ENCODE assay signal across 28 cellular contexts in genomic region chr12:41053046-41053445, GRCh38.
"Had no signal": no experiment of that assay in that cellular context is flagged by ENCODE, and none has a peak within 500 bp of the region (broad histone marks: within the 10 kb centered on the region; RNA-seq: fewer than 3 reads in every experiment).

No MANE protein-coding gene starts in this region.

- H3K27me3 Mint-ChIP-seq: activated CD4-positive, alpha-beta memory T cell treated with anti-CD3 and anti-CD28 coated beads for 36 hours; activated CD4-positive, alpha-beta T cell treated with anti-CD3 and anti-CD28 coated beads, Interleukin-2, amount 10 ng/mL, durations not matched to agents 24 days and 14 days; activated CD8-positive, alpha-beta memory T cell treated with anti-CD3 and anti-CD28 coated beads, Interleukin-2, amount 10 ng/mL, durations not matched to agents 7 days and 5 days; activated naive CD8-positive, alpha-beta T cell treated with anti-CD3 and anti-CD28 coated beads for 36 hours; activated naive CD8-positive, alpha-beta T cell treated with anti-CD3 and anti-CD28 coated beads, Interleukin-2, amount 50 U/mL, for 24 hours; central memory CD8-positive, alpha-beta T cell had no signal

- H3K27ac Mint-ChIP-seq: activated CD4-positive, alpha-beta memory T cell treated with anti-CD3 and anti-CD28 coated beads for 36 hours; activated CD4-positive, alpha-beta T cell treated with anti-CD3 and anti-CD28 coated beads for 36 hours; activated CD4-positive, alpha-beta T cell treated with anti-CD3 and anti-CD28 coated beads, Interleukin-2, amount 10 ng/mL, durations not matched to agents 24 days and 14 days; activated CD8-positive, alpha-beta memory T cell treated with anti-CD3 and anti-CD28 coated beads, Interleukin-2, amount 10 ng/mL, durations not matched to agents 7 days and 5 days; activated CD8-positive, alpha-beta T cell treated with anti-CD3 and anti-CD28 coated beads, Interleukin-2, amount 10 ng/mL, durations not matched to agents 7 days and 5 days; activated naive CD4-positive, alpha-beta T cell treated with anti-CD3 and anti-CD28 coated beads for 36 hours; activated naive CD4-positive, alpha-beta T cell treated with anti-CD3 and anti-CD28 coated beads, Interleukin-2, amount 50 U/mL, for 24 hours; activated naive CD8-positive, alpha-beta T cell treated with anti-CD3 and anti-CD28 coated beads for 36 hours; activated naive CD8-positive, alpha-beta T cell treated with anti-CD3 and anti-CD28 coated beads, Interleukin-2, amount 50 U/mL, for 24 hours; activated T-helper 1 cell treated with anti-CD3 and anti-CD28 coated beads, Interleukin-12 subunit alpha, Interleukin-12 subunit beta, Interleukin-2, Interleukin-4 antibody, amounts not matched to agents 30 ng/mL and 10 ng/mL and 1 ng/mL, durations not matched to agents 14 hours and 24 hours and 36 hours; activated T-helper 2 cell treated with anti-CD3 and anti-CD28 coated beads, Interferon-gamma antibody, Interleukin-2, Interleukin-4, amounts not matched to agents 10 μg/mL and 5 μg/mL and 100 μg/mL, durations not matched to agents 14 hours and 24 hours and 36 hours had no signal

- H3K9me3 ChIP-seq: esophagus squamous epithelium, gastrocnemius medialis, heart left ventricle had no signal

- ATAC-seq: activated CD4-positive, alpha-beta T cell treated with anti-CD3 and anti-CD28 coated beads for 36 hours; activated CD8-positive, alpha-beta memory T cell treated with anti-CD3 and anti-CD28 coated beads, Interleukin-2, amount 10 ng/mL, durations not matched to agents 7 days and 5 days; activated CD8-positive, alpha-beta T cell treated with anti-CD3 and anti-CD28 coated beads, Interleukin-2, amount 10 ng/mL, durations not matched to agents 7 days and 5 days; activated naive CD8-positive, alpha-beta T cell treated with anti-CD3 and anti-CD28 coated beads, Interleukin-2, amount 50 U/mL, for 24 hours; gastrocnemius medialis; heart left ventricle had no signal

- H3K4me1 Mint-ChIP-seq: activated CD4-positive, alpha-beta T cell treated with anti-CD3 and anti-CD28 coated beads for 36 hours; activated CD4-positive, alpha-beta T cell treated with anti-CD3 and anti-CD28 coated beads, Interleukin-2, amount 10 ng/mL, durations not matched to agents 24 days and 14 days; activated CD8-positive, alpha-beta memory T cell treated with anti-CD3 and anti-CD28 coated beads, Interleukin-2, amount 10 ng/mL, durations not matched to agents 7 days and 5 days; activated naive CD4-positive, alpha-beta T cell treated with anti-CD3 and anti-CD28 coated beads, Interleukin-2, amount 50 U/mL, for 24 hours; activated naive CD8-positive, alpha-beta T cell treated with anti-CD3 and anti-CD28 coated beads for 36 hours; activated naive CD8-positive, alpha-beta T cell treated with anti-CD3 and anti-CD28 coated beads, Interleukin-2, amount 50 U/mL, for 24 hours; central memory CD8-positive, alpha-beta T cell had no signal

- H3K4me3 ChIP-seq: esophagus squamous epithelium, gastrocnemius medialis, heart left ventricle had no signal

- H3K4me1 ChIP-seq: esophagus squamous epithelium, gastrocnemius medialis had no signal

- H3K36me3 ChIP-seq: brain microvascular endothelial cell, esophagus squamous epithelium, gastrocnemius medialis, heart left ventricle had no signal

- H3K36me3 Mint-ChIP-seq: activated CD4-positive, alpha-beta memory T cell treated with anti-CD3 and anti-CD28 coated beads for 36 hours; activated CD8-positive, alpha-beta memory T cell treated with anti-CD3 and anti-CD28 coated beads, Interleukin-2, amount 10 ng/mL, durations not matched to agents 7 days and 5 days; activated naive CD4-positive, alpha-beta T cell treated with anti-CD3 and anti-CD28 coated beads, Interleukin-2, amount 50 U/mL, for 24 hours; activated naive CD8-positive, alpha-beta T cell treated with anti-CD3 and anti-CD28 coated beads for 36 hours had no signal

- DNase-seq: activated CD4-positive, alpha-beta memory T cell treated with anti-CD3 and anti-CD28 coated beads for 36 hours; activated CD4-positive, alpha-beta T cell treated with anti-CD3 and anti-CD28 coated beads for 36 hours; activated CD4-positive, alpha-beta T cell treated with anti-CD3 and anti-CD28 coated beads, Interleukin-2, amount 10 ng/mL, durations not matched to agents 24 days and 14 days; activated CD4-positive, CD25-positive, alpha-beta regulatory T cell; activated CD4-positive, CD25-positive, alpha-beta regulatory T cell treated with anti-CD3 and anti-CD28 coated beads, Interleukin-2, amount 50 U/mL, for 72 hours; activated CD8-positive, alpha-beta memory T cell treated with anti-CD3 and anti-CD28 coated beads, Interleukin-2, amount 10 ng/mL, durations not matched to agents 7 days and 5 days; activated CD8-positive, alpha-beta memory T cell treated with anti-CD3 and anti-CD28 coated beads, Interleukin-2, amount 50 U/mL, for 4 hours; activated CD8-positive, alpha-beta T cell treated with anti-CD3 and anti-CD28 coated beads, Interleukin-2, amount 10 ng/mL, durations not matched to agents 7 days and 5 days; activated effector memory CD4-positive, alpha-beta T cell treated with anti-CD3 and anti-CD28 coated beads, Interleukin-2, amount 50 U/mL, for 16 hours; activated naive CD4-positive, alpha-beta T cell treated with anti-CD3 and anti-CD28 coated beads for 36 hours; activated naive CD8-positive, alpha-beta T cell treated with anti-CD3 and anti-CD28 coated beads for 36 hours; activated naive CD8-positive, alpha-beta T cell treated with anti-CD3 and anti-CD28 coated beads, Interleukin-2, amount 50 U/mL, for 24 hours; activated T-cell treated with anti-CD3 and anti-CD28 coated beads, Interleukin-2, amount 50 U/mL, for 1 hour; activated T-cell treated with anti-CD3 and anti-CD28 coated beads, Interleukin-2, amount 50 U/mL, for 48 hours; brain microvascular endothelial cell; cortex of kidney; effector CD8-positive, alpha-beta T cell; esophagus squamous epithelium; foreskin fibroblast; gastrocnemius medialis; glutamatergic neuron; heart left ventricle; T-helper 2 cell had no signal

- H3K4me3 Mint-ChIP-seq: activated CD4-positive, alpha-beta memory T cell treated with anti-CD3 and anti-CD28 coated beads for 36 hours; activated CD4-positive, alpha-beta T cell treated with anti-CD3 and anti-CD28 coated beads for 36 hours; activated CD4-positive, alpha-beta T cell treated with anti-CD3 and anti-CD28 coated beads, Interleukin-2, amount 10 ng/mL, durations not matched to agents 24 days and 14 days; activated CD8-positive, alpha-beta memory T cell treated with anti-CD3 and anti-CD28 coated beads, Interleukin-2, amount 10 ng/mL, durations not matched to agents 7 days and 5 days; activated CD8-positive, alpha-beta T cell treated with anti-CD3 and anti-CD28 coated beads, Interleukin-2, amount 10 ng/mL, durations not matched to agents 7 days and 5 days; activated naive CD4-positive, alpha-beta T cell treated with anti-CD3 and anti-CD28 coated beads for 36 hours; activated naive CD4-positive, alpha-beta T cell treated with anti-CD3 and anti-CD28 coated beads, Interleukin-2, amount 50 U/mL, for 24 hours; activated naive CD8-positive, alpha-beta T cell treated with anti-CD3 and anti-CD28 coated beads for 36 hours; activated naive CD8-positive, alpha-beta T cell treated with anti-CD3 and anti-CD28 coated beads, Interleukin-2, amount 50 U/mL, for 24 hours; activated T-helper 1 cell treated with anti-CD3 and anti-CD28 coated beads, Interleukin-12 subunit alpha, Interleukin-12 subunit beta, Interleukin-2, Interleukin-4 antibody, amounts not matched to agents 30 ng/mL and 10 ng/mL and 1 ng/mL, durations not matched to agents 14 hours and 24 hours and 36 hours; central memory CD8-positive, alpha-beta T cell had no signal

- H3K9me3 Mint-ChIP-seq: activated CD4-positive, alpha-beta memory T cell treated with anti-CD3 and anti-CD28 coated beads for 36 hours; activated CD4-positive, alpha-beta T cell treated with anti-CD3 and anti-CD28 coated beads, Interleukin-2, amount 10 ng/mL, durations not matched to agents 24 days and 14 days; activated naive CD4-positive, alpha-beta T cell treated with anti-CD3 and anti-CD28 coated beads for 36 hours; activated naive CD8-positive, alpha-beta T cell treated with anti-CD3 and anti-CD28 coated beads for 36 hours; activated naive CD8-positive, alpha-beta T cell treated with anti-CD3 and anti-CD28 coated beads, Interleukin-2, amount 50 U/mL, for 24 hours; activated T-helper 1 cell treated with anti-CD3 and anti-CD28 coated beads, Interleukin-12 subunit alpha, Interleukin-12 subunit beta, Interleukin-2, Interleukin-4 antibody, amounts not matched to agents 30 ng/mL and 10 ng/mL and 1 ng/mL, durations not matched to agents 14 hours and 24 hours and 36 hours; activated T-helper 2 cell treated with anti-CD3 and anti-CD28 coated beads, Interferon-gamma antibody, Interleukin-2, Interleukin-4, amounts not matched to agents 10 μg/mL and 5 μg/mL and 100 μg/mL, durations not matched to agents 14 hours and 24 hours and 36 hours; central memory CD8-positive, alpha-beta T cell had no signal

- H3K27ac ChIP-seq: brain microvascular endothelial cell, epithelial cell of prostate, esophagus squamous epithelium, gastrocnemius medialis, heart left ventricle had no signal

- H3K27me3 ChIP-seq: brain microvascular endothelial cell, esophagus squamous epithelium, gastrocnemius medialis, heart left ventricle had no signal
